Comparison of ENCODE assay signal across 22 cellular contexts in genomic region chr18:11953113-11953512, GRCh38. TPM values are rescaled to one million over a fixed set of nuclear protein-coding genes. Genes with fewer than 3 reads are reported as not detected.
DNase-seq lines count a peak whose midpoint lies in the region; ATAC-seq, FAIRE-seq and TF ChIP-seq lines count a peak whose summit lies in the region.
"Had no signal": no experiment of that assay in that cellular context is flagged by ENCODE, and none has a peak within 500 bp of the region (broad histone marks: within the 10 kb centered on the region; RNA-seq: fewer than 3 reads in every experiment).

No MANE protein-coding gene starts in this region.

- POLR2A ChIA-PET in IMR-90 (lab: Charles Lee; ENCODE audit: unreplicated experiment) = interaction anchor here (0.6 kb wide), 1 partner anchor 35 kb away, joined by 3 read pairs; no protein-coding TSS in a partner anchor

- no peak overlapping the region for H3K23ac ChIP-seq in IMR-90 (ENCODE audit: low read depth, low read length)

- no peak overlapping the region for H3K56ac ChIP-seq in IMR-90 (ENCODE audit: extremely low read depth, insufficient read depth, low read length)

- peaks cover 12% of the 10 kb centered on the region for H3K9me3 Mint-ChIP-seq in astrocyte (ENCODE audit: unreplicated experiment)

- H3K9ac ChIP-seq in IMR-90 (ENCODE audit: low read depth, low read length) (no peak overlapping the region), astrocyte (ENCODE audit: low read length) (no peak overlapping the region), kidney (ENCODE audit: low read length in 2 of 2) (no peak overlapping the region)

- H4K91ac ChIP-seq in IMR-90 (ENCODE audit: insufficient read depth, low read depth, low read length) = no peak overlapping the region; the same call in 1 of the 2 replicates

- no peak overlapping the region for H2BK120ac ChIP-seq in IMR-90 (ENCODE audit: low read depth, low read length)

- H2AK9ac ChIP-seq in IMR-90 (replicated peaks; ENCODE audit: low read depth, low read length, poor library complexity) = no peak overlapping the region

- in situ Hi-C loops in IMR-90 (cut with MboI; ENCODE audit: low sequenced_read_pairs) = no loop called here

- H3K18ac ChIP-seq in IMR-90 (ENCODE audit: low read depth, low read length) = peak overlapping the region; percentile 9; the same call in 1 of the 2 replicates

- H3K4ac ChIP-seq in IMR-90 (ENCODE audit: low read depth, low read length) = no peak overlapping the region

- no peaks in the 10 kb centered on the region for H3K27me3 ChIP-seq in IMR-90 (ENCODE audit: control insufficient read depth, insufficient read depth, low read length)
- no peaks in the 10 kb centered on the region for H3K27me3 ChIP-seq in astrocyte (ENCODE audit: insufficient read depth, low read length)
- no peaks in the 10 kb centered on the region for H3K27me3 ChIP-seq in foreskin keratinocyte
- H3K27me3 ChIP-seq: Peyer's patch had no signal

- H4K5ac ChIP-seq in IMR-90 (ENCODE audit: low read depth, low read length) = no peak overlapping the region

- H2AFZ ChIP-seq in IMR-90 (replicated peaks; ENCODE audit: low read length, poor library complexity) (no peak overlapping the region), astrocyte (ENCODE audit: low read depth, low read length) (no peak overlapping the region)

- H4K20me1 ChIP-seq in IMR-90 (ENCODE audit: insufficient read depth, low read length) (no peaks in the 10 kb centered on the region), astrocyte (ENCODE audit: insufficient read depth, low read length) (no peaks in the 10 kb centered on the region)

- no TSS peak for BruUV-seq in IMR-90 (replicated peaks; lab: Mats Ljungman, UMichigan)

- CTCF ChIA-PET in IMR-90 (lab: Yijun Ruan, JAX) = interaction anchor here (0.7 to 1.8 kb wide), 2 partner anchors 11 to 19 kb away, joined by 3 to 4 read pairs; no protein-coding TSS in a partner anchor

- H3K9me3 ChIP-seq in IMR-90 (ENCODE audit: control insufficient read depth, insufficient read depth, low read length) (peaks cover 9% of the 10 kb centered on the region), astrocyte (ENCODE audit: insufficient read depth, low read depth, low read length) (peaks cover 13% of the 10 kb centered on the region), kidney (ENCODE audit: control insufficient read depth in 1 of 2, low read length in 2 of 2) (peaks cover 0 to 5% of the 10 kb centered on the region in 2 donors)

- no peaks in the 10 kb centered on the region for H3K36me3 ChIP-seq in IMR-90 (ENCODE audit: control insufficient read depth, insufficient read depth, low read length)
- H3K36me3 ChIP-seq in astrocyte (ENCODE audit: insufficient read depth, low read length) = no peaks in the 10 kb centered on the region
- H3K36me3 ChIP-seq in kidney (ENCODE audit: control insufficient read depth in 1 of 2, insufficient read depth in 2 of 2, low read length in 2 of 2) = no peaks in the 10 kb centered on the region
- H3K36me3 ChIP-seq: Peyer's patch had no signal

- dilution Hi-C loops in IMR-90 (cut with HindIII; ENCODE audit: low sequenced_read_pairs, unreplicated experiment) = no loop called here

- H2BK20ac ChIP-seq in IMR-90 (ENCODE audit: low read depth, low read length) = no peak overlapping the region

- peaks cover 2% of the 10 kb centered on the region for H3K36me3 Mint-ChIP-seq in astrocyte (ENCODE audit: low read depth, unreplicated experiment)

- H3K27me3 Mint-ChIP-seq in astrocyte (ENCODE audit: low read depth, unreplicated experiment) = no peaks in the 10 kb centered on the region

- no peak for TF ChIP-seq RAD21 in IMR-90 (IDR thresholded peaks at IDR 0.05; ENCODE audit: low read length)

- no peak overlapping the region for H3K27ac Mint-ChIP-seq in astrocyte (ENCODE audit: unreplicated experiment)
- H3K27ac Mint-ChIP-seq: CD14-positive monocyte had no signal

- no peaks in the 10 kb centered on the region; a peak in 1 of 4 replicates for H3K79me1 ChIP-seq in IMR-90 (ENCODE audit: low read depth in 1 of 2, low read length in 2 of 2)

- H2AK5ac ChIP-seq in IMR-90 (ENCODE audit: low read depth, low read length) = no peak overlapping the region

- H3K4me3 ChIP-seq in IMR-90 (ENCODE audit: insufficient read depth, low read depth, low read length) (no peak overlapping the region), astrocyte (ENCODE audit: insufficient read depth, low read depth, low read length) (no peak overlapping the region), kidney (ENCODE audit: low read length in 2 of 2) (no peak overlapping the region)
- H3K4me3 ChIP-seq: Peyer's patch had no signal

- WGBS in IMR-90 (ENCODE audit: extremely low coverage in 2 of 2, insufficient read length in 1 of 2), 2 experiments = no CpG with 5 or more reads among the region's 5 CpGs

- H3K27ac ChIP-seq in IMR-90 (ENCODE audit: insufficient read depth, low read length) (no peak overlapping the region), astrocyte (ENCODE audit: low read depth, low read length) (no peak overlapping the region), foreskin keratinocyte (peak overlapping the region; percentile 88), caudate nucleus (ENCODE audit: low read depth, low read length) (no peak overlapping the region), kidney (ENCODE audit: low read depth in 2 of 2, low read length in 2 of 2) (no peak overlapping the region)
- H3K27ac ChIP-seq: 22Rv1, Peyer's patch had no signal

- no peak overlapping the region for H2BK15ac ChIP-seq in IMR-90 (ENCODE audit: low read depth, low read length)

- peaks cover 28% of the 10 kb centered on the region for H3K4me1 Mint-ChIP-seq in astrocyte (ENCODE audit: low read depth, unreplicated experiment)

- 0 out of 2 replicates have a peak, but pooled peaks cover 2% of the 10 kb centered on the region for H3K9me1 ChIP-seq in IMR-90 (ENCODE audit: insufficient read depth, low read length)

- peaks cover 24% of the 10 kb centered on the region for H3K4me1 ChIP-seq in IMR-90 (ENCODE audit: control insufficient read depth, insufficient read depth, low read length)
- H3K4me1 ChIP-seq in astrocyte (ENCODE audit: insufficient read depth, low read length) = peaks cover 17% of the 10 kb centered on the region
- H3K4me1 ChIP-seq in foreskin keratinocyte = peaks cover 18% of the 10 kb centered on the region
- H3K4me1 ChIP-seq in kidney (ENCODE audit: control insufficient read depth in 1 of 2, insufficient read depth in 1 of 2, low read depth in 1 of 2, low read length in 2 of 2) = no peaks in the 10 kb centered on the region
- H3K4me1 ChIP-seq: Peyer's patch had no signal

- no peak for TF ChIP-seq POLR2A in IMR-90 (IDR thresholded peaks at IDR 0.05; ENCODE audit: low read depth, low read length)

- FAIRE-seq in astrocyte (lab: Jason Lieb, UNC) (no peak), kidney (lab: Jason Lieb, UNC) (no peak)
- FAIRE-seq: H54, HepG2 had no signal

- DNase-seq in DMS53 (lab: John Stamatoyannopoulos, UW) (peak; percentile 40), DMS53 treated with DMSO at 0.1 percent for 48 hours (lab: John Stamatoyannopoulos, UW; ENCODE audit: unreplicated experiment) (no peak), IMR-90 (peak; percentile 11), astrocyte (ENCODE audit: low read depth) (peak; percentile 47), foreskin keratinocyte (no peak), caudate nucleus (lab: John Stamatoyannopoulos, UW) (no peak), kidney (no peak)
- DNase-seq: AML-193; DND-41; NCI-H1092 treated with DMSO at 0.1 percent for 48 hours; NCI-H1694; NCI-H2081 treated with DMSO at 0.1 percent for 48 hours; NCI-H510A; NCI-H748 treated with DMSO at 0.1 percent for 48 hours; NK-92 treated with Interleukin-12 subunit alpha and Interleukin-12 subunit beta, amount 100 ng/mL, for 24 hours; Peyer's patch; Right ventricle myocardium superior had no signal

- no peak overlapping the region for H3K14ac ChIP-seq in IMR-90 (replicated peaks; ENCODE audit: low read depth, low read length)

- no peak overlapping the region for H3K4me3 Mint-ChIP-seq in astrocyte (ENCODE audit: unreplicated experiment)
- H3K4me3 Mint-ChIP-seq: CD14-positive monocyte had no signal

- H4K8ac ChIP-seq in IMR-90 (ENCODE audit: low read depth in 2 of 2, low read length in 2 of 2) = no peak overlapping the region

- H3K79me2 ChIP-seq in astrocyte (ENCODE audit: insufficient read depth, low read length) = no peaks in the 10 kb centered on the region

- no peak overlapping the region for H3K4me2 ChIP-seq in IMR-90 (ENCODE audit: low read depth, low read length)
- H3K4me2 ChIP-seq in astrocyte (ENCODE audit: low read length) = no peak overlapping the region

- H2BK5ac ChIP-seq in IMR-90 (ENCODE audit: low read depth, low read length, poor library complexity, severe bottlenecking) = no peak overlapping the region

- intact Hi-C loops in IMR-90 (cut with micrococcal nuclease) = no loop called here
- intact Hi-C loops in kidney (cut with DNase I) = no loop called here

- ATAC-seq in IMR-90 (ENCODE audit: low read depth) (no peak), foreskin keratinocyte (no peak), HG03571 (IDR thresholded peaks at IDR 0.05; ENCODE audit: unreplicated experiment) (no peak)
- ATAC-seq: HepG2 had no signal

- TF ChIP-seq CTCF in IMR-90 (conservative IDR thresholded peaks at IDR 0.05; ENCODE audit: low read depth, low read length) (no peak), astrocyte (IDR thresholded peaks at IDR 0.05; ENCODE audit: insufficient read depth, low read depth, low read length) (no peak), foreskin keratinocyte (conservative IDR thresholded peaks at IDR 0.05) (no peak), kidney (IDR thresholded peaks at IDR 0.05; ENCODE audit: borderline replicate concordance, extremely low read depth, insufficient read depth) (no peak)

TF ChIP-seq in IMR-90, 13 proteins besides CTCF, POLR2A, EP300 and RAD21 (continues in another document):
- TF ChIP-seq NFE2L2 (IDR thresholded peaks at IDR 0.05; ENCODE audit: low read depth, low read length) (no peak), MAZ (IDR thresholded peaks at IDR 0.05; ENCODE audit: borderline replicate concordance, low read depth, low read length) (no peak), RCOR1 (IDR thresholded peaks at IDR 0.05; ENCODE audit: insufficient replicate concordance, low read length) (no peak)

RNA-seq across cellular contexts. Expression of gene IMPA2, which starts 28.2 kb away (rescaled TPM):
- total RNA-seq in IMR-90 (2012; rRNA removed) (4.7 and 5.4 TPM in 2 replicates), astrocyte (4.1 and 4.8 TPM in 2 replicates), foreskin keratinocyte (26.1 and 31.8 TPM in 2 replicates), kidney (157 TPM)
- polyA plus RNA-seq in IMR-90 (2012; rRNA removed) (4.7 and 5.5 TPM in 2 replicates), foreskin keratinocyte (31.7 and 35.0 TPM in 2 replicates), kidney (ENCODE audit: insufficient read depth, low read depth, low replicate concordance) (348 TPM)
- 8.4 and 12.8 TPM in 2 replicates for polyA plus RNA-seq in IMR-90 (2012; cell fraction: cytosol; rRNA removed)
- polyA plus RNA-seq in IMR-90 (2012; cell fraction: nucleus; rRNA removed; ENCODE audit: low replicate concordance) = 24.6 and 26.9 TPM in 2 replicates

RNA-seq across cellular contexts. Expression of gene MPPE1, which starts 45.0 kb away (rescaled TPM):
- total RNA-seq in IMR-90 (2012; rRNA removed) = 13.8 and 22.5 TPM in 2 replicates
- polyA plus RNA-seq in IMR-90 (2012; rRNA removed) = 18.9 and 19.9 TPM in 2 replicates
- 9.7 and 11.8 TPM in 2 replicates for polyA plus RNA-seq in IMR-90 (2012; cell fraction: cytosol; rRNA removed)
- 35.3 and 50.2 TPM in 2 replicates for polyA plus RNA-seq in IMR-90 (2012; cell fraction: nucleus; rRNA removed; ENCODE audit: low replicate concordance)
- 22.8 and 29.4 TPM in 2 replicates for total RNA-seq in astrocyte
- total RNA-seq in foreskin keratinocyte = 14.4 and 19.1 TPM in 2 replicates
- polyA plus RNA-seq in foreskin keratinocyte = 14.1 and 16.4 TPM in 2 replicates
- total RNA-seq in kidney = 71.8 TPM
- polyA plus RNA-seq in kidney (ENCODE audit: insufficient read depth, low read depth, low replicate concordance) = 48.1 TPM

Comparison
In these comparisons a context has a peak if more than half of its experiments do, and no peak if none do; other contexts are left out.
1. DNase-seq: peak in DMS53 (single experiment), IMR-90 (single experiment) and astrocyte (single experiment); none in DMS53 treated with DMSO at 0.1 percent for 48 hours (single experiment), foreskin keratinocyte (0 of 2), caudate nucleus (0 of 61) and kidney (single experiment).